Comparison of ENCODE assay signal across 28 cellular contexts in the genomic region with DNA sequence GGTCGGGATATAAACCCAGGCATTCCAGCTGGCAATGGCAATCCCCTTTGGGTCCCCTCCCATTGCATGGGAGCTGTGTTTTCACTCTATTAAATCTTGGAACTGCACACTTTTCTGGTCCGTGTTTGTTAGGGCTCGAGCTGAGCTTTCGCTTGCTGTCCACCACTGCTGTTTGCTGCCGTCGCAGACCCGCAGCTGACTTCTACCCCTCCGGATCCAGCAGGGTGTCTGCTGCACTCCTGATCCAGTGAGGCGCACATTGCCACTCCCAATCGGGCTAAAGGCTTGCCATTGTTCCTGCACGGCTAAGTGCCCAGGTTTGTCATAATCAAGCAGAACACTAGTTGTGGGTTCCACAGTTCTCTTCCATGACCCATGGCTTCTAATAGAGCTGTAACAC.
"Had no signal": no experiment of that assay in that cellular context is flagged by ENCODE, and none has a peak within 500 bp of the region (broad histone marks: within the 10 kb centered on the region; RNA-seq: fewer than 3 reads in every experiment).

No MANE protein-coding gene starts in this region.

- DNase-seq: activated B cell treated with CpG ODN at 0.5 μM for 24 hours; activated CD4-positive, alpha-beta memory T cell treated with anti-CD3 and anti-CD28 coated beads, Interleukin-2, amount 10 ng/mL, durations not matched to agents 7 days and 5 days; activated CD4-positive, alpha-beta T cell treated with anti-CD3 and anti-CD28 coated beads for 4 hours; activated CD4-positive, alpha-beta T cell treated with anti-CD3 and anti-CD28 coated beads, Interleukin-2, amount 10 ng/mL, durations not matched to agents 24 days and 14 days; activated CD4-positive, alpha-beta T cell treated with anti-CD3 and anti-CD28 coated beads, Interleukin-2, amount 50 U/mL, for 48 hours; activated CD4-positive, CD25-positive, alpha-beta regulatory T cell treated with anti-CD3 and anti-CD28 coated beads, Interleukin-2, amount 50 U/mL, for 72 hours; activated CD8-positive, alpha-beta memory T cell treated with anti-CD3 and anti-CD28 coated beads for 24 hours; activated CD8-positive, alpha-beta memory T cell treated with anti-CD3 and anti-CD28 coated beads, Interleukin-2, amount 10 ng/mL, durations not matched to agents 7 days and 5 days; activated CD8-positive, alpha-beta memory T cell treated with anti-CD3 and anti-CD28 coated beads, Interleukin-2, amount 50 U/mL, for 48 hours; activated CD8-positive, alpha-beta T cell treated with anti-CD3 and anti-CD28 coated beads, Interleukin-2, amount 10 ng/mL, durations not matched to agents 7 days and 5 days; activated effector memory CD4-positive, alpha-beta T cell treated with Interleukin-2 at 50 U/mL for 16 hours; activated gamma-delta T cell; activated naive CD4-positive, alpha-beta T cell treated with anti-CD3 and anti-CD28 coated beads, Interleukin-2, amount 10 ng/mL, durations not matched to agents 7 days and 5 days; activated naive CD4-positive, alpha-beta T cell treated with Interleukin-2 at 50 U/mL for 16 hours; activated naive CD8-positive, alpha-beta T cell treated with anti-CD3 and anti-CD28 coated beads, Interleukin-2, amount 10 ng/mL, durations not matched to agents 7 days and 5 days; activated naive CD8-positive, alpha-beta T cell treated with anti-CD3 and anti-CD28 coated beads, Interleukin-2, amount 50 U/mL, for 24 hours; activated T-cell treated with anti-CD3 and anti-CD28 coated beads, Interleukin-2, amount 50 U/mL, for 24 hours; activated T-cell treated with anti-CD3 and anti-CD28 coated beads, Interleukin-2, amount 50 U/mL, for 48 hours; amygdala; anterior cingulate cortex; caudate nucleus; cerebellar nuclear complex; T-helper 1 cell; T-helper 2 cell; T-helper 9 cell had no signal

- H3K4me3 ChIP-seq: ascending aorta, cardiac muscle cell had no signal

- H3K27me3 ChIP-seq: ascending aorta, cardiac muscle cell had no signal

- H3K36me3 ChIP-seq: ascending aorta, cardiac muscle cell had no signal

- H3K4me1 ChIP-seq: ascending aorta had no signal

- H3K9me3 ChIP-seq: ascending aorta had no signal

- H3K27ac ChIP-seq: ascending aorta, cardiac muscle cell, VCaP had no signal
